1 cellular context compared by ENCODE assay signal in the genomic region with DNA sequence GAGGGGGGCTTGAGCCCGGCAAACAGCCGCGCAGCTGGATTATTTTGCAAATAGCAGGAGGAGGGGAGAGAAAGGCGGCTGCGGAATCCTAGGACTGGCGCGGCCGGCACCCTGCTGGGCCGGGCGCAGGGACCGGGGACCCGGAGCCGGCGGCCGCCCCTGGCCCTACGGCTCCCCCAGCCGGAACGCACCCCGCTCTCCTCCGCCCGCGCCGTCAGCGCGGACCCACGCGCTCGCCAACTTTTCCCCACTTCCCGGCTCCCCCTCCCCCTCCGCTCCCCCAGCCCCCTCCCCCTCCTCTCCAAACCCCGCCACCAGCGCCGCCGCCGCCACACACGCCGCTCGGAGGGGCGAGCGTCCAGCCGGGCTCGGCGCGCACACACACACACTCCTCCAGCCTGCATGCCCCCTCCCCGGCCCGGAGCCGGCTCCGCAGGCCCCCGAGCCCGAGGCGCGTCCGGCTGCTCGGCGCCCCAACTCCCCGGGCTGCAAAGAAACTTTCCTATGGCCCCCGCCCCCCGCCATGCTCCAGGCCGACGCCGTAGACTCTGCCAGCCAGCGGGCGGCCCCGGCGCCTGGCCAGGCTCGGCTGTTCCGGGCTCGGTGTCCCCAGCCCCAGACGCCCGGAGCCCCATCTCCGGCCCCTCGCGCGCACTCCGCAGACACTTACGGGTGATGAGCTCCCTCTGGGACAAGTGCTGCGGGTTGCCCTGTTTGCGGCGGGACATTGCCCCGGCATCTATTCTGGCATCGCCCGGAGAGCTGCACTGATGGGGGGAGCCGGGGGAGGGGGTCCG.
A peak's percentile ranks its signal among the peaks of the same experiment; 100 is the strongest.
TF ChIP-seq lines count a peak whose summit lies in the region.

No MANE protein-coding gene starts in this region.

TF ChIP-seq in WTC11, 78 proteins besides CTCF, POLR2A, EP300 and RAD21 (continued from another document and continues in another):
- TF ChIP-seq SP1 (CRISPR knock-in tag; conservative IDR thresholded peaks at IDR 0.05): 0 out of 2 replicates have a peak, but pooled peaks have one; percentile 26
- no peak for TF ChIP-seq JAZF1 (CRISPR knock-in tag; IDR thresholded peaks at IDR 0.05)
- TF ChIP-seq, protein P1, sequence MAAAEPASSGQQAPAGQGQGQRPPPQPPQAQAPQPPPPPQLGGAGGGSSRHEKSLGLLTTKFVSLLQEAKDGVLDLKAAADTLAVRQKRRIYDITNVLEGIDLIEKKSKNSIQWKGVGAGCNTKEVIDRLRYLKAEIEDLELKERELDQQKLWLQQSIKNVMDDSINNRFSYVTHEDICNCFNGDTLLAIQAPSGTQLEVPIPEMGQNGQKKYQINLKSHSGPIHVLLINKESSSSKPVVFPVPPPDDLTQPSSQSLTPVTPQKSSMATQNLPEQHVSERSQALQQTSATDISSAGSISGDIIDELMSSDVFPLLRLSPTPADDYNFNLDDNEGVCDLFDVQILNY (CRISPR knock-in tag; IDR thresholded peaks at IDR 0.05): no peak
- no peak for TF ChIP-seq PRRX2 (CRISPR knock-in tag; IDR thresholded peaks at IDR 0.05)
- no peak for TF ChIP-seq ZNF121 (CRISPR knock-in tag; IDR thresholded peaks at IDR 0.05)
- no peak for TF ChIP-seq ZBTB21 (CRISPR knock-in tag; IDR thresholded peaks at IDR 0.05; ENCODE audit: borderline replicate concordance)
- no peak for TF ChIP-seq ZNF396 (CRISPR knock-in tag; IDR thresholded peaks at IDR 0.05; ENCODE audit: borderline replicate concordance)
- TF ChIP-seq RORB (CRISPR knock-in tag; IDR thresholded peaks at IDR 0.05): no peak
- TF ChIP-seq, protein P2, sequence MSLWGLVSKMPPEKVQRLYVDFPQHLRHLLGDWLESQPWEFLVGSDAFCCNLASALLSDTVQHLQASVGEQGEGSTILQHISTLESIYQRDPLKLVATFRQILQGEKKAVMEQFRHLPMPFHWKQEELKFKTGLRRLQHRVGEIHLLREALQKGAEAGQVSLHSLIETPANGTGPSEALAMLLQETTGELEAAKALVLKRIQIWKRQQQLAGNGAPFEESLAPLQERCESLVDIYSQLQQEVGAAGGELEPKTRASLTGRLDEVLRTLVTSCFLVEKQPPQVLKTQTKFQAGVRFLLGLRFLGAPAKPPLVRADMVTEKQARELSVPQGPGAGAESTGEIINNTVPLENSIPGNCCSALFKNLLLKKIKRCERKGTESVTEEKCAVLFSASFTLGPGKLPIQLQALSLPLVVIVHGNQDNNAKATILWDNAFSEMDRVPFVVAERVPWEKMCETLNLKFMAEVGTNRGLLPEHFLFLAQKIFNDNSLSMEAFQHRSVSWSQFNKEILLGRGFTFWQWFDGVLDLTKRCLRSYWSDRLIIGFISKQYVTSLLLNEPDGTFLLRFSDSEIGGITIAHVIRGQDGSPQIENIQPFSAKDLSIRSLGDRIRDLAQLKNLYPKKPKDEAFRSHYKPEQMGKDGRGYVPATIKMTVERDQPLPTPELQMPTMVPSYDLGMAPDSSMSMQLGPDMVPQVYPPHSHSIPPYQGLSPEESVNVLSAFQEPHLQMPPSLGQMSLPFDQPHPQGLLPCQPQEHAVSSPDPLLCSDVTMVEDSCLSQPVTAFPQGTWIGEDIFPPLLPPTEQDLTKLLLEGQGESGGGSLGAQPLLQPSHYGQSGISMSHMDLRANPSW (CRISPR knock-in tag; conservative IDR thresholded peaks at IDR 0.05; ENCODE audit: low read depth): no peak
- TF ChIP-seq FOXP1 (CRISPR knock-in tag; IDR thresholded peaks at IDR 0.05; ENCODE audit: borderline replicate concordance): no peak; the same call in 1 of the 2 replicates
- no peak for TF ChIP-seq GABPB1 (CRISPR knock-in tag; IDR thresholded peaks at IDR 0.05)
- no peak for TF ChIP-seq ZNF138 (CRISPR knock-in tag; conservative IDR thresholded peaks at IDR 0.05)
- no peak for TF ChIP-seq HMGA2 (CRISPR knock-in tag; IDR thresholded peaks at IDR 0.05)
- TF ChIP-seq EMX1 (CRISPR knock-in tag; IDR thresholded peaks at IDR 0.05): no peak
- TF ChIP-seq, protein P3, sequence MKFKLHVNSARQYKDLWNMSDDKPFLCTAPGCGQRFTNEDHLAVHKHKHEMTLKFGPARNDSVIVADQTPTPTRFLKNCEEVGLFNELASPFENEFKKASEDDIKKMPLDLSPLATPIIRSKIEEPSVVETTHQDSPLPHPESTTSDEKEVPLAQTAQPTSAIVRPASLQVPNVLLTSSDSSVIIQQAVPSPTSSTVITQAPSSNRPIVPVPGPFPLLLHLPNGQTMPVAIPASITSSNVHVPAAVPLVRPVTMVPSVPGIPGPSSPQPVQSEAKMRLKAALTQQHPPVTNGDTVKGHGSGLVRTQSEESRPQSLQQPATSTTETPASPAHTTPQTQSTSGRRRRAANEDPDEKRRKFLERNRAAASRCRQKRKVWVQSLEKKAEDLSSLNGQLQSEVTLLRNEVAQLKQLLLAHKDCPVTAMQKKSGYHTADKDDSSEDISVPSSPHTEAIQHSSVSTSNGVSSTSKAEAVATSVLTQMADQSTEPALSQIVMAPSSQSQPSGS (CRISPR knock-in tag; IDR thresholded peaks at IDR 0.05; ENCODE audit: borderline replicate concordance, low read depth): no peak
- TF ChIP-seq ATF1 (CRISPR knock-in tag; IDR thresholded peaks at IDR 0.05): no peak
- TF ChIP-seq, protein P4, sequence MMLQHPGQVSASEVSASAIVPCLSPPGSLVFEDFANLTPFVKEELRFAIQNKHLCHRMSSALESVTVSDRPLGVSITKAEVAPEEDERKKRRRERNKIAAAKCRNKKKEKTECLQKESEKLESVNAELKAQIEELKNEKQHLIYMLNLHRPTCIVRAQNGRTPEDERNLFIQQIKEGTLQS (CRISPR knock-in tag; conservative IDR thresholded peaks at IDR 0.05): no peak
- TF ChIP-seq, protein P5, sequence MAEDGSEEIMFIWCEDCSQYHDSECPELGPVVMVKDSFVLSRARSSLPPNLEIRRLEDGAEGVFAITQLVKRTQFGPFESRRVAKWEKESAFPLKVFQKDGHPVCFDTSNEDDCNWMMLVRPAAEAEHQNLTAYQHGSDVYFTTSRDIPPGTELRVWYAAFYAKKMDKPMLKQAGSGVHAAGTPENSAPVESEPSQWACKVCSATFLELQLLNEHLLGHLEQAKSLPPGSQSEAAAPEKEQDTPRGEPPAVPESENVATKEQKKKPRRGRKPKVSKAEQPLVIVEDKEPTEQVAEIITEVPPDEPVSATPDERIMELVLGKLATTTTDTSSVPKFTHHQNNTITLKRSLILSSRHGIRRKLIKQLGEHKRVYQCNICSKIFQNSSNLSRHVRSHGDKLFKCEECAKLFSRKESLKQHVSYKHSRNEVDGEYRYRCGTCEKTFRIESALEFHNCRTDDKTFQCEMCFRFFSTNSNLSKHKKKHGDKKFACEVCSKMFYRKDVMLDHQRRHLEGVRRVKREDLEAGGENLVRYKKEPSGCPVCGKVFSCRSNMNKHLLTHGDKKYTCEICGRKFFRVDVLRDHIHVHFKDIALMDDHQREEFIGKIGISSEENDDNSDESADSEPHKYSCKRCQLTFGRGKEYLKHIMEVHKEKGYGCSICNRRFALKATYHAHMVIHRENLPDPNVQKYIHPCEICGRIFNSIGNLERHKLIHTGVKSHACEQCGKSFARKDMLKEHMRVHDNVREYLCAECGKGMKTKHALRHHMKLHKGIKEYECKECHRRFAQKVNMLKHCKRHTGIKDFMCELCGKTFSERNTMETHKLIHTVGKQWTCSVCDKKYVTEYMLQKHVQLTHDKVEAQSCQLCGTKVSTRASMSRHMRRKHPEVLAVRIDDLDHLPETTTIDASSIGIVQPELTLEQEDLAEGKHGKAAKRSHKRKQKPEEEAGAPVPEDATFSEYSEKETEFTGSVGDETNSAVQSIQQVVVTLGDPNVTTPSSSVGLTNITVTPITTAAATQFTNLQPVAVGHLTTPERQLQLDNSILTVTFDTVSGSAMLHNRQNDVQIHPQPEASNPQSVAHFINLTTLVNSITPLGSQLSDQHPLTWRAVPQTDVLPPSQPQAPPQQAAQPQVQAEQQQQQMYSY (CRISPR knock-in tag; IDR thresholded peaks at IDR 0.05): peak; percentile 86
- TF ChIP-seq ZNF671 (CRISPR knock-in tag; IDR thresholded peaks at IDR 0.05): no peak
- TF ChIP-seq, protein P6, sequence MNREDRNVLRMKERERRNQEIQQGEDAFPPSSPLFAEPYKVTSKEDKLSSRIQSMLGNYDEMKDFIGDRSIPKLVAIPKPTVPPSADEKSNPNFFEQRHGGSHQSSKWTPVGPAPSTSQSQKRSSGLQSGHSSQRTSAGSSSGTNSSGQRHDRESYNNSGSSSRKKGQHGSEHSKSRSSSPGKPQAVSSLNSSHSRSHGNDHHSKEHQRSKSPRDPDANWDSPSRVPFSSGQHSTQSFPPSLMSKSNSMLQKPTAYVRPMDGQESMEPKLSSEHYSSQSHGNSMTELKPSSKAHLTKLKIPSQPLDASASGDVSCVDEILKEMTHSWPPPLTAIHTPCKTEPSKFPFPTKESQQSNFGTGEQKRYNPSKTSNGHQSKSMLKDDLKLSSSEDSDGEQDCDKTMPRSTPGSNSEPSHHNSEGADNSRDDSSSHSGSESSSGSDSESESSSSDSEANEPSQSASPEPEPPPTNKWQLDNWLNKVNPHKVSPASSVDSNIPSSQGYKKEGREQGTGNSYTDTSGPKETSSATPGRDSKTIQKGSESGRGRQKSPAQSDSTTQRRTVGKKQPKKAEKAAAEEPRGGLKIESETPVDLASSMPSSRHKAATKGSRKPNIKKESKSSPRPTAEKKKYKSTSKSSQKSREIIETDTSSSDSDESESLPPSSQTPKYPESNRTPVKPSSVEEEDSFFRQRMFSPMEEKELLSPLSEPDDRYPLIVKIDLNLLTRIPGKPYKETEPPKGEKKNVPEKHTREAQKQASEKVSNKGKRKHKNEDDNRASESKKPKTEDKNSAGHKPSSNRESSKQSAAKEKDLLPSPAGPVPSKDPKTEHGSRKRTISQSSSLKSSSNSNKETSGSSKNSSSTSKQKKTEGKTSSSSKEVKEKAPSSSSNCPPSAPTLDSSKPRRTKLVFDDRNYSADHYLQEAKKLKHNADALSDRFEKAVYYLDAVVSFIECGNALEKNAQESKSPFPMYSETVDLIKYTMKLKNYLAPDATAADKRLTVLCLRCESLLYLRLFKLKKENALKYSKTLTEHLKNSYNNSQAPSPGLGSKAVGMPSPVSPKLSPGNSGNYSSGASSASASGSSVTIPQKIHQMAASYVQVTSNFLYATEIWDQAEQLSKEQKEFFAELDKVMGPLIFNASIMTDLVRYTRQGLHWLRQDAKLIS (CRISPR knock-in tag; IDR thresholded peaks at IDR 0.05; ENCODE audit: borderline replicate concordance): no peak
- TF ChIP-seq, protein P7, sequence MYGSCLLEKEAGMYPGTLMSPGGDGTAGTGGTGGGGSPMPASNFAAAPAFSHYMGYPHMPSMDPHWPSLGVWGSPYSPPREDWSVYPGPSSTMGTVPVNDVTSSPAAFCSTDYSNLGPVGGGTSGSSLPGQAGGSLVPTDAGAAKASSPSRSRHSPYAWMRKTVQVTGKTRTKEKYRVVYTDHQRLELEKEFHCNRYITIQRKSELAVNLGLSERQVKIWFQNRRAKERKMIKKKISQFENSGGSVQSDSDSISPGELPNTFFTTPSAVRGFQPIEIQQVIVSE (CRISPR knock-in tag; IDR thresholded peaks at IDR 0.05; ENCODE audit: borderline replicate concordance): no peak
- TF ChIP-seq, protein P8, sequence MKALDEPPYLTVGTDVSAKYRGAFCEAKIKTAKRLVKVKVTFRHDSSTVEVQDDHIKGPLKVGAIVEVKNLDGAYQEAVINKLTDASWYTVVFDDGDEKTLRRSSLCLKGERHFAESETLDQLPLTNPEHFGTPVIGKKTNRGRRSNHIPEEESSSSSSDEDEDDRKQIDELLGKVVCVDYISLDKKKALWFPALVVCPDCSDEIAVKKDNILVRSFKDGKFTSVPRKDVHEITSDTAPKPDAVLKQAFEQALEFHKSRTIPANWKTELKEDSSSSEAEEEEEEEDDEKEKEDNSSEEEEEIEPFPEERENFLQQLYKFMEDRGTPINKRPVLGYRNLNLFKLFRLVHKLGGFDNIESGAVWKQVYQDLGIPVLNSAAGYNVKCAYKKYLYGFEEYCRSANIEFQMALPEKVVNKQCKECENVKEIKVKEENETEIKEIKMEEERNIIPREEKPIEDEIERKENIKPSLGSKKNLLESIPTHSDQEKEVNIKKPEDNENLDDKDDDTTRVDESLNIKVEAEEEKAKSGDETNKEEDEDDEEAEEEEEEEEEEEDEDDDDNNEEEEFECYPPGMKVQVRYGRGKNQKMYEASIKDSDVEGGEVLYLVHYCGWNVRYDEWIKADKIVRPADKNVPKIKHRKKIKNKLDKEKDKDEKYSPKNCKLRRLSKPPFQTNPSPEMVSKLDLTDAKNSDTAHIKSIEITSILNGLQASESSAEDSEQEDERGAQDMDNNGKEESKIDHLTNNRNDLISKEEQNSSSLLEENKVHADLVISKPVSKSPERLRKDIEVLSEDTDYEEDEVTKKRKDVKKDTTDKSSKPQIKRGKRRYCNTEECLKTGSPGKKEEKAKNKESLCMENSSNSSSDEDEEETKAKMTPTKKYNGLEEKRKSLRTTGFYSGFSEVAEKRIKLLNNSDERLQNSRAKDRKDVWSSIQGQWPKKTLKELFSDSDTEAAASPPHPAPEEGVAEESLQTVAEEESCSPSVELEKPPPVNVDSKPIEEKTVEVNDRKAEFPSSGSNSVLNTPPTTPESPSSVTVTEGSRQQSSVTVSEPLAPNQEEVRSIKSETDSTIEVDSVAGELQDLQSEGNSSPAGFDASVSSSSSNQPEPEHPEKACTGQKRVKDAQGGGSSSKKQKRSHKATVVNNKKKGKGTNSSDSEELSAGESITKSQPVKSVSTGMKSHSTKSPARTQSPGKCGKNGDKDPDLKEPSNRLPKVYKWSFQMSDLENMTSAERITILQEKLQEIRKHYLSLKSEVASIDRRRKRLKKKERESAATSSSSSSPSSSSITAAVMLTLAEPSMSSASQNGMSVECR (CRISPR knock-in tag; IDR thresholded peaks at IDR 0.05; ENCODE audit: borderline replicate concordance): no peak; the same call in 1 of the 2 replicates
- TF ChIP-seq, protein P9, sequence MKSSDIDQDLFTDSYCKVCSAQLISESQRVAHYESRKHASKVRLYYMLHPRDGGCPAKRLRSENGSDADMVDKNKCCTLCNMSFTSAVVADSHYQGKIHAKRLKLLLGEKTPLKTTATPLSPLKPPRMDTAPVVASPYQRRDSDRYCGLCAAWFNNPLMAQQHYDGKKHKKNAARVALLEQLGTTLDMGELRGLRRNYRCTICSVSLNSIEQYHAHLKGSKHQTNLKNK (CRISPR knock-in tag; IDR thresholded peaks at IDR 0.05): no peak
- TF ChIP-seq ZNF416 (CRISPR knock-in tag; IDR thresholded peaks at IDR 0.05): no peak
- TF ChIP-seq JUN (CRISPR knock-in tag; IDR thresholded peaks at IDR 0.05): no peak
- no peak for TF ChIP-seq MXD4 (CRISPR knock-in tag; IDR thresholded peaks at IDR 0.05; ENCODE audit: borderline replicate concordance)
- TF ChIP-seq, protein P10, sequence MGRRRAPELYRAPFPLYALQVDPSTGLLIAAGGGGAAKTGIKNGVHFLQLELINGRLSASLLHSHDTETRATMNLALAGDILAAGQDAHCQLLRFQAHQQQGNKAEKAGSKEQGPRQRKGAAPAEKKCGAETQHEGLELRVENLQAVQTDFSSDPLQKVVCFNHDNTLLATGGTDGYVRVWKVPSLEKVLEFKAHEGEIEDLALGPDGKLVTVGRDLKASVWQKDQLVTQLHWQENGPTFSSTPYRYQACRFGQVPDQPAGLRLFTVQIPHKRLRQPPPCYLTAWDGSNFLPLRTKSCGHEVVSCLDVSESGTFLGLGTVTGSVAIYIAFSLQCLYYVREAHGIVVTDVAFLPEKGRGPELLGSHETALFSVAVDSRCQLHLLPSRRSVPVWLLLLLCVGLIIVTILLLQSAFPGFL (CRISPR knock-in tag; IDR thresholded peaks at IDR 0.05; ENCODE audit: borderline replicate concordance): no peak
- TF ChIP-seq IRF2 (CRISPR knock-in tag; IDR thresholded peaks at IDR 0.05; ENCODE audit: borderline replicate concordance, low read depth): no peak
- no peak for TF ChIP-seq CREB1 (CRISPR knock-in tag; IDR thresholded peaks at IDR 0.05)
- TF ChIP-seq ZNF219 (CRISPR knock-in tag; IDR thresholded peaks at IDR 0.05; ENCODE audit: borderline replicate concordance): no peak
- TF ChIP-seq, protein P11, sequence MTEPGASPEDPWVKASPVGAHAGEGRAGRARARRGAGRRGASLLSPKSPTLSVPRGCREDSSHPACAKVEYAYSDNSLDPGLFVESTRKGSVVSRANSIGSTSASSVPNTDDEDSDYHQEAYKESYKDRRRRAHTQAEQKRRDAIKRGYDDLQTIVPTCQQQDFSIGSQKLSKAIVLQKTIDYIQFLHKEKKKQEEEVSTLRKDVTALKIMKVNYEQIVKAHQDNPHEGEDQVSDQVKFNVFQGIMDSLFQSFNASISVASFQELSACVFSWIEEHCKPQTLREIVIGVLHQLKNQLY (CRISPR knock-in tag; IDR thresholded peaks at IDR 0.05): no peak
- no peak for TF ChIP-seq ESRRA (CRISPR knock-in tag; IDR thresholded peaks at IDR 0.05; ENCODE audit: borderline replicate concordance)
